Comparison of ENCODE assay signal across 8 cellular contexts in genomic region chr16:80932725-80933124, GRCh38.
DNase-seq lines count a peak whose midpoint lies in the region; ATAC-seq, FAIRE-seq and TF ChIP-seq lines count a peak whose summit lies in the region.

No MANE protein-coding gene starts in this region.

- WGBS in endodermal cell (ENCODE audit: insufficient coverage in 1 of 2, insufficient read length in 1 of 2), 2 experiments, result 83 to 86% methylated on average over 22 of the region's 22 CpGs

- H3K79me2 ChIP-seq in PC-9 (ENCODE audit: low read depth), result no peaks in the 10 kb centered on the region

- peaks cover 7% of the 10 kb centered on the region for H3K4me1 Mint-ChIP-seq in endodermal cell

- no peak for ATAC-seq in GM18873 (IDR thresholded peaks at IDR 0.05; ENCODE audit: low FRiP score, unreplicated experiment)

- no peak overlapping the region for H3K9ac ChIP-seq in endodermal cell (ENCODE audit: extremely low read depth, low read length, poor library complexity, severe bottlenecking)
- peak overlapping the region; percentile 53 for H3K9ac ChIP-seq in mucosa of stomach (ENCODE audit: low read length)

- peak overlapping the region; percentile 40; the same call in 1 of the 2 replicates for H3K4me3 ChIP-seq in PC-9
- peak overlapping the region; percentile 74 for H3K4me3 ChIP-seq in endodermal cell (ENCODE audit: low read length)
- peak overlapping the region; percentile 31 for H3K4me3 ChIP-seq in mucosa of stomach (ENCODE audit: low read length)

- POLR2A ChIA-PET in PC-9 (lab: Charles Lee; ENCODE audit: unreplicated experiment), result interaction anchor here (0.6 kb wide), 2 partner anchors 8 to 60 kb away, joined by 6 to 7 read pairs; no protein-coding TSS in a partner anchor

- H3K9me2 ChIP-seq in PC-9 (ENCODE audit: insufficient read depth), result no peaks in the 10 kb centered on the region

- no peak for TF ChIP-seq POLR2A in GM12891 (IDR thresholded peaks at IDR 0.05; ENCODE audit: low read depth, low read length)

- H3K4me2 ChIP-seq in PC-9, result peak overlapping the region; percentile 75

- no peaks in the 10 kb centered on the region for H4K20me1 ChIP-seq in PC-9 (ENCODE audit: insufficient read depth)

- peak overlapping the region; percentile 67; the same call in 1 of the 2 replicates for H2AFZ ChIP-seq in PC-9

- H3K9me3 Mint-ChIP-seq in endodermal cell, result no peaks in the 10 kb centered on the region

- H3K27me3 Mint-ChIP-seq in endodermal cell (ENCODE audit: insufficient read depth), result peaks cover 71% of the 10 kb centered on the region

- FAIRE-seq in GM12891 (lab: Jason Lieb, UNC), result no peak

- H3K27ac Mint-ChIP-seq in endodermal cell, result no peak overlapping the region

- intact Hi-C loops in PC-9 (cut with micrococcal nuclease; ENCODE audit: unreplicated experiment), result loop anchor here (5.0 kb wide), 1 partner anchor 60 kb away; no protein-coding TSS in a partner anchor

- H3K9me3 ChIP-seq in PC-9 (ENCODE audit: insufficient read depth, low read depth), result 0 out of 2 replicates have a peak, but pooled peaks cover 3% of the 10 kb centered on the region
- H3K9me3 ChIP-seq in endodermal cell (ENCODE audit: control insufficient read depth, low read length), result no peaks in the 10 kb centered on the region
- no peaks in the 10 kb centered on the region for H3K9me3 ChIP-seq in mucosa of stomach (ENCODE audit: control insufficient read depth, low read length)

- H3K36me3 ChIP-seq in PC-9 (ENCODE audit: low read depth) (no peaks in the 10 kb centered on the region), endodermal cell (ENCODE audit: control insufficient read depth, insufficient read depth, low read length) (no peaks in the 10 kb centered on the region), mucosa of stomach (ENCODE audit: control insufficient read depth, insufficient read depth, low read length) (no peaks in the 10 kb centered on the region)

- H3K27me3 ChIP-seq in PC-9 (ENCODE audit: insufficient read depth, low read depth), result peaks cover 53% of the 10 kb centered on the region
- peaks cover 40% of the 10 kb centered on the region for H3K27me3 ChIP-seq in endodermal cell (ENCODE audit: control insufficient read depth, insufficient read depth, low read length, poor library complexity, severe bottlenecking)
- peaks cover 27% of the 10 kb centered on the region for H3K27me3 ChIP-seq in mucosa of stomach (ENCODE audit: control insufficient read depth, insufficient read depth, low read length)

- no TSS peak for BruUV-seq in PC-9 (replicated peaks; lab: Mats Ljungman, UMichigan)

- no peak for TF ChIP-seq CTCF in PC-9 (conservative IDR thresholded peaks at IDR 0.05)
- TF ChIP-seq CTCF in endodermal cell (conservative IDR thresholded peaks at IDR 0.05), result no peak

- peaks cover 7% of the 10 kb centered on the region; the same call in 1 of the 2 replicates for H3K4me1 ChIP-seq in PC-9 (replicated peaks; ENCODE audit: insufficient read depth)
- no peaks in the 10 kb centered on the region for H3K4me1 ChIP-seq in endodermal cell (ENCODE audit: control insufficient read depth, insufficient read depth, low read length)
- H3K4me1 ChIP-seq in mucosa of stomach (ENCODE audit: control insufficient read depth, insufficient read depth, low read length), result no peaks in the 10 kb centered on the region

- H3K27ac ChIP-seq in PC-9 (no peak overlapping the region), endodermal cell (ENCODE audit: low read depth, low read length) (no peak overlapping the region)

- H3F3A ChIP-seq in PC-9 (ENCODE audit: insufficient read depth, low read depth), result no peaks in the 10 kb centered on the region

- DNase-seq in ACHN (peak; percentile 60), PC-9 (peak; percentile 53 to 55), endodermal cell (no peak), NCI-H2227 treated with DMSO at 0.1 percent for 48 hours (lab: John Stamatoyannopoulos, UW) (no peak), GM12891 (ENCODE audit: insufficient read length, low spot score) (no peak), NCI-H526 treated with DMSO at 0.1 percent for 48 hours (lab: John Stamatoyannopoulos, UW) (no peak)

- CTCF ChIA-PET in PC-9 (lab: Charles Lee), result interaction anchor here (0.6 kb wide), 1 partner anchor 896 kb away, joined by 5 read pairs; no protein-coding TSS in a partner anchor

- H3K36me3 Mint-ChIP-seq in endodermal cell (ENCODE audit: low read depth), result no peaks in the 10 kb centered on the region

- in situ Hi-C loops in ACHN (cut with HindIII; ENCODE audit: low pct_ligation_motif_present, low pct_unique_long_range_greater_than_20kb, low sequenced_read_pairs), result no loop called here

- H3K4me3 Mint-ChIP-seq in endodermal cell, result peak overlapping the region; percentile 54

TF ChIP-seq in GM12891, 5 proteins besides CTCF, POLR2A, EP300 and RAD21:
- no peak for TF ChIP-seq SPI1 (IDR thresholded peaks at IDR 0.05; ENCODE audit: low read depth, low read length)
- TF ChIP-seq POU2F2 (IDR thresholded peaks at IDR 0.05; ENCODE audit: low read depth, low read length), result no peak
- TF ChIP-seq PAX5 (IDR thresholded peaks at IDR 0.05; ENCODE audit: insufficient read depth, low read length, severe bottlenecking), result no peak
- no peak for TF ChIP-seq TAF1 (IDR thresholded peaks at IDR 0.05; ENCODE audit: low read depth, low read length)
- no peak for TF ChIP-seq POLR2AphosphoS5 (IDR thresholded peaks at IDR 0.05; ENCODE audit: low read depth, low read length)

Comparison
In these comparisons a context has a peak if more than half of its experiments do, and no peak if none do; other contexts are left out.
1. DNase-seq: peak in ACHN (single experiment) and PC-9 (2 of 2); none in endodermal cell (single experiment), NCI-H2227 treated with DMSO at 0.1 percent for 48 hours (single experiment), GM12891 (single experiment) and NCI-H526 treated with DMSO at 0.1 percent for 48 hours (single experiment).
2. Peak in every context shown above with its lines, with median percentiles within 50 percentile points of each other: H3K4me3 ChIP-seq.